Comparison of ENCODE assay signal across 31 cellular contexts in genomic region chr3:156434921-156435320, GRCh38.
"Had no signal": no experiment of that assay in that cellular context is flagged by ENCODE, and none has a peak within 500 bp of the region (broad histone marks: within the 10 kb centered on the region; RNA-seq: fewer than 3 reads in every experiment).

No MANE protein-coding gene starts in this region.

- H3K27me3 ChIP-seq: brain microvascular endothelial cell, cardiac muscle cell, colonic mucosa, esophagus squamous epithelium, heart left ventricle had no signal

- H3K9me3 ChIP-seq: colonic mucosa, esophagus squamous epithelium had no signal

- H3K27ac Mint-ChIP-seq: activated B cell treated with CpG ODN at 0.5 μM for 24 hours; activated CD8-positive, alpha-beta T cell treated with anti-CD3 and anti-CD28 coated beads for 36 hours; activated naive CD8-positive, alpha-beta T cell; activated T-helper 17 cell treated with anti-CD3 and anti-CD28 coated beads, Interleukin-2, amount 50 U/mL, for 72 hours; endodermal cell; T-helper 17 cell; T-helper 2 cell treated with Interferon-gamma antibody and Interleukin-4, amounts not matched to agents 5 μg/mL and 100 μg/mL, for 36 hours had no signal

- ATAC-seq: activated CD4-positive, CD25-positive, alpha-beta regulatory T cell treated with anti-CD3 and anti-CD28 coated beads, Interleukin-2, amount 50 U/mL, for 24 hours; activated CD8-positive, alpha-beta T cell treated with anti-CD3 and anti-CD28 coated beads for 36 hours; activated T-cell treated with anti-CD3 and anti-CD28 coated beads, Interleukin-2, amount 50 U/mL, for 4 hours; activated T-helper 17 cell treated with anti-CD3 and anti-CD28 coated beads, Interleukin-2, amount 50 U/mL, for 72 hours; heart left ventricle; T-helper 17 cell had no signal

- H3K4me3 ChIP-seq: cardiac muscle cell, colonic mucosa, esophagus squamous epithelium, heart left ventricle had no signal

- H3K36me3 ChIP-seq: brain microvascular endothelial cell, cardiac muscle cell, colonic mucosa, esophagus squamous epithelium, heart left ventricle, WERI-Rb-1 had no signal

- H3K9me3 Mint-ChIP-seq: activated B cell treated with CpG ODN at 0.5 μM for 24 hours; activated CD8-positive, alpha-beta T cell treated with anti-CD3 and anti-CD28 coated beads for 36 hours; activated T-cell treated with anti-CD3 and anti-CD28 coated beads, Interleukin-2, amount 50 U/mL, for 4 hours; activated T-helper 17 cell treated with anti-CD3 and anti-CD28 coated beads, Interleukin-2, amount 50 U/mL, for 72 hours; endodermal cell; T-helper 2 cell treated with Interferon-gamma antibody and Interleukin-4, amounts not matched to agents 5 μg/mL and 100 μg/mL, for 36 hours had no signal

- H3K4me3 Mint-ChIP-seq: activated B cell treated with CpG ODN at 0.5 μM for 24 hours; activated CD8-positive, alpha-beta T cell treated with anti-CD3 and anti-CD28 coated beads for 36 hours; activated naive CD8-positive, alpha-beta T cell; activated T-cell treated with anti-CD3 and anti-CD28 coated beads, Interleukin-2, amount 50 U/mL, for 4 hours; activated T-helper 17 cell treated with anti-CD3 and anti-CD28 coated beads, Interleukin-2, amount 50 U/mL, for 72 hours; endodermal cell; T-helper 17 cell; T-helper 2 cell treated with Interferon-gamma antibody and Interleukin-4, amounts not matched to agents 5 μg/mL and 100 μg/mL, for 36 hours had no signal

- H3K4me1 Mint-ChIP-seq: activated B cell treated with CpG ODN at 0.5 μM for 24 hours; activated T-helper 17 cell treated with anti-CD3 and anti-CD28 coated beads, Interleukin-2, amount 50 U/mL, for 72 hours; endodermal cell had no signal

- H3K4me1 ChIP-seq: colonic mucosa, heart left ventricle had no signal

- DNase-seq: activated B cell treated with CpG ODN at 0.5 μM for 24 hours; activated CD4-positive, alpha-beta T cell treated with anti-CD3 and anti-CD28 coated beads for 48 hours; activated CD4-positive, alpha-beta T cell treated with anti-CD3 and anti-CD28 coated beads, Interleukin-2, amount 50 U/mL, for 1 hour; activated CD4-positive, alpha-beta T cell treated with anti-CD3 and anti-CD28 coated beads, Interleukin-2, amount 50 U/mL, for 48 hours; activated CD8-positive, alpha-beta memory T cell treated with anti-CD3 and anti-CD28 coated beads for 24 hours; activated CD8-positive, alpha-beta T cell treated with anti-CD3 and anti-CD28 coated beads for 36 hours; activated effector memory CD4-positive, alpha-beta T cell treated with Interleukin-2 at 50 U/mL for 16 hours; activated gamma-delta T cell treated with Interleukin-2 at 50 U/mL for 16 hours; activated naive CD4-positive, alpha-beta T cell treated with anti-CD3 and anti-CD28 coated beads, Interleukin-2, amount 50 U/mL, for 16 hours; activated naive CD4-positive, alpha-beta T cell treated with Interleukin-2 at 50 U/mL for 16 hours; activated T-cell treated with anti-CD3 and anti-CD28 coated beads, Interleukin-2, amount 50 U/mL, for 4 hours; amniotic stem cell; anterior cingulate cortex; brain microvascular endothelial cell; central memory CD4-positive, alpha-beta T cell; cerebellar nuclear complex; colonic mucosa; effector CD8-positive, alpha-beta T cell; endodermal cell; erythroblast; esophagus squamous epithelium; heart left ventricle; T-helper 1 cell; T-helper 17 cell; T1000; WERI-Rb-1 had no signal

- H3K27ac ChIP-seq: brain microvascular endothelial cell, cardiac muscle cell, colonic mucosa, esophagus squamous epithelium, heart left ventricle, WERI-Rb-1 had no signal
